Comparison of ENCODE assay signal across 1 cellular context in genomic region chr3:191020730-191021405, GRCh38.
TF ChIP-seq lines count a peak whose summit lies in the region.

No MANE protein-coding gene starts in this region.

TF ChIP-seq in IMR-90, 13 proteins besides CTCF, POLR2A, EP300 and RAD21:
- TF ChIP-seq CEBPB (IDR thresholded peaks at IDR 0.05; ENCODE audit: low read depth, low read length): peak; percentile 41; the same call in 1 of the 2 replicates
- no peak for TF ChIP-seq SMC3 (IDR thresholded peaks at IDR 0.05; ENCODE audit: low read depth, low read length)
- TF ChIP-seq USF2 (IDR thresholded peaks at IDR 0.05; ENCODE audit: low read depth, low read length): no peak
- no peak for TF ChIP-seq FOS (IDR thresholded peaks at IDR 0.05; ENCODE audit: low read depth, low read length)
- no peak for TF ChIP-seq NFE2L2 (IDR thresholded peaks at IDR 0.05; ENCODE audit: low read depth, low read length)
- no peak for TF ChIP-seq BHLHE40 (IDR thresholded peaks at IDR 0.05; ENCODE audit: low read depth, low read length)
